Comparison of ENCODE assay signal across 2 cellular contexts in the genomic region with DNA sequence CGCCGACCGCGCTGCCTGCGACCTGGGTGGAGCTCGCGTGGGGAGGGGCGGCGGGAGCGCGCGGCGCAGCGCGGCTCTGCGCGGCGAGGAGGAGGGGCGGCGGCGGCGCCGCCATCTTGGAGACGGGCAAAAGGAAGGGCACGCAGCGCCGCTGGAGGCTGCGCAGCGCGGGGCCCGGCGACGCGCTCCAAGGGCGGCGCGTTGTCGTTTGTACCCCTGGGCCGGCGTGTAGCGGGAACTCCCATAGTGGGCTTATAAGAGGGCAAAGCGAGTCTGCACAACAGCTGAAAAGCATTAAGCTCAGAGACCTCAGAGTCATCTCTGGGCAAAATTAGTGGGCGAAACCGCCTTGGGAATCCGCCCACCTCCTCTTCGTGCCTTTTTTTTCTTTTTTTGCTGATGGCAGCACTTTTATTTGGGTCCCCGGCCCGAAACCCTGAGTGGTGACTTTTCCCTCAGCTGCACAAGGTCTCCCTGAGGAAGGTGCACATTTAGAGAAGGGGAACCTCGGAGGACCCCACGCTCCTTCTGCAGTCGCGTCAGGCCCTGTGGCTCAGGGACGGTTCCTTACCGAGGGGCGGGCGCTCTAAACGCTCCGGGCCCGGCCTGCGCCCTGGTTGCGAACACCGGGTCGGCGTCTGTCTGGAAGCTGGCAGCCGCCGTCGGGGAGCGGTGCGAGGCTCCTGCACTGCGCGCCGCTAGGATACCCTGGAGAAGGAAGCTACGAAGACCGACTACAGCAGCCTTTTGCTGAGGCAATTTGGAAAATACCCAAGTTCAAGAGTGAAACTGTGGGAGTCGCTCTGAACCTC.
TF ChIP-seq lines count a peak whose summit lies in the region.

No MANE protein-coding gene starts in this region.

TF ChIP-seq in A549, 52 proteins besides CTCF, POLR2A, EP300 and RAD21 (continued from another document):
- TF ChIP-seq MAX (IDR thresholded peaks at IDR 0.05) (peak; percentile 88), RFX5 (IDR thresholded peaks at IDR 0.05) (0 out of 2 replicates have a peak, but pooled peaks have one; percentile 50), HOXB5 (CRISPR knock-in tag; IDR thresholded peaks at IDR 0.05) (peak; percentile 39; the same call in 1 of the 2 replicates), PBX3 (IDR thresholded peaks at IDR 0.05) (peak; percentile 30; the same call in 1 of the 2 replicates), HEYL (CRISPR knock-in tag; IDR thresholded peaks at IDR 0.05) (no peak)
- TF ChIP-seq, protein P1, sequence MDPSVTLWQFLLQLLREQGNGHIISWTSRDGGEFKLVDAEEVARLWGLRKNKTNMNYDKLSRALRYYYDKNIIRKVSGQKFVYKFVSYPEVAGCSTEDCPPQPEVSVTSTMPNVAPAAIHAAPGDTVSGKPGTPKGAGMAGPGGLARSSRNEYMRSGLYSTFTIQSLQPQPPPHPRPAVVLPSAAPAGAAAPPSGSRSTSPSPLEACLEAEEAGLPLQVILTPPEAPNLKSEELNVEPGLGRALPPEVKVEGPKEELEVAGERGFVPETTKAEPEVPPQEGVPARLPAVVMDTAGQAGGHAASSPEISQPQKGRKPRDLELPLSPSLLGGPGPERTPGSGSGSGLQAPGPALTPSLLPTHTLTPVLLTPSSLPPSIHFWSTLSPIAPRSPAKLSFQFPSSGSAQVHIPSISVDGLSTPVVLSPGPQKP (IDR thresholded peaks at IDR 0.05; ENCODE audit: low read depth, low read length) = no peak

TF ChIP-seq in WTC11, 78 proteins besides CTCF, POLR2A, EP300 and RAD21 (continued from another document):
- TF ChIP-seq, protein P2, sequence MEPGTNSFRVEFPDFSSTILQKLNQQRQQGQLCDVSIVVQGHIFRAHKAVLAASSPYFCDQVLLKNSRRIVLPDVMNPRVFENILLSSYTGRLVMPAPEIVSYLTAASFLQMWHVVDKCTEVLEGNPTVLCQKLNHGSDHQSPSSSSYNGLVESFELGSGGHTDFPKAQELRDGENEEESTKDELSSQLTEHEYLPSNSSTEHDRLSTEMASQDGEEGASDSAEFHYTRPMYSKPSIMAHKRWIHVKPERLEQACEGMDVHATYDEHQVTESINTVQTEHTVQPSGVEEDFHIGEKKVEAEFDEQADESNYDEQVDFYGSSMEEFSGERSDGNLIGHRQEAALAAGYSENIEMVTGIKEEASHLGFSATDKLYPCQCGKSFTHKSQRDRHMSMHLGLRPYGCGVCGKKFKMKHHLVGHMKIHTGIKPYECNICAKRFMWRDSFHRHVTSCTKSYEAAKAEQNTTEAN (CRISPR knock-in tag; IDR thresholded peaks at IDR 0.05) = no peak
- TF ChIP-seq ZNF281 (CRISPR knock-in tag; IDR thresholded peaks at IDR 0.05) (0 out of 2 replicates have a peak, but pooled peaks have one; percentile 16), MAX (CRISPR knock-in tag; IDR thresholded peaks at IDR 0.05) (peak; percentile 47; the same call in 1 of the 2 replicates), ETV6 (CRISPR knock-in tag; IDR thresholded peaks at IDR 0.05) (0 out of 2 replicates have a peak, but pooled peaks have one; percentile 52), CREB1 (CRISPR knock-in tag; IDR thresholded peaks at IDR 0.05) (0 out of 2 replicates have a peak, but pooled peaks have one; percentile 64), ZMAT4 (CRISPR knock-in tag; IDR thresholded peaks at IDR 0.05) (no peak), CBFB (CRISPR knock-in tag; IDR thresholded peaks at IDR 0.05; ENCODE audit: low read depth) (peak; percentile 2; the same call in 1 of the 2 replicates), ARID4B (CRISPR knock-in tag; IDR thresholded peaks at IDR 0.05; ENCODE audit: borderline replicate concordance) (0 out of 2 replicates have a peak, but pooled peaks have one; percentile 28), CREM (CRISPR knock-in tag; IDR thresholded peaks at IDR 0.05) (peak; percentile 74), FOXK1 (CRISPR knock-in tag; IDR thresholded peaks at IDR 0.05) (peak; percentile 35), KAT7 (CRISPR knock-in tag; IDR thresholded peaks at IDR 0.05; ENCODE audit: borderline replicate concordance) (peak; percentile 35; the same call in 1 of the 2 replicates), HMGA2 (CRISPR knock-in tag; IDR thresholded peaks at IDR 0.05) (no peak), TP53 (CRISPR knock-in tag; IDR thresholded peaks at IDR 0.05) (no peak), ZSCAN18 (CRISPR knock-in tag; IDR thresholded peaks at IDR 0.05) (no peak), FOXP1 (CRISPR knock-in tag; IDR thresholded peaks at IDR 0.05; ENCODE audit: borderline replicate concordance) (peak; percentile 5; the same call in 1 of the 2 replicates), ZNF423 (CRISPR knock-in tag; IDR thresholded peaks at IDR 0.05) (peak; percentile 50; the same call in 1 of the 2 replicates), NR3C1 (CRISPR knock-in tag; conservative IDR thresholded peaks at IDR 0.05; ENCODE audit: low read depth) (no peak), SP1 (CRISPR knock-in tag; conservative IDR thresholded peaks at IDR 0.05) (peak; percentile 81)
- TF ChIP-seq, protein P3, sequence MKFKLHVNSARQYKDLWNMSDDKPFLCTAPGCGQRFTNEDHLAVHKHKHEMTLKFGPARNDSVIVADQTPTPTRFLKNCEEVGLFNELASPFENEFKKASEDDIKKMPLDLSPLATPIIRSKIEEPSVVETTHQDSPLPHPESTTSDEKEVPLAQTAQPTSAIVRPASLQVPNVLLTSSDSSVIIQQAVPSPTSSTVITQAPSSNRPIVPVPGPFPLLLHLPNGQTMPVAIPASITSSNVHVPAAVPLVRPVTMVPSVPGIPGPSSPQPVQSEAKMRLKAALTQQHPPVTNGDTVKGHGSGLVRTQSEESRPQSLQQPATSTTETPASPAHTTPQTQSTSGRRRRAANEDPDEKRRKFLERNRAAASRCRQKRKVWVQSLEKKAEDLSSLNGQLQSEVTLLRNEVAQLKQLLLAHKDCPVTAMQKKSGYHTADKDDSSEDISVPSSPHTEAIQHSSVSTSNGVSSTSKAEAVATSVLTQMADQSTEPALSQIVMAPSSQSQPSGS (CRISPR knock-in tag; IDR thresholded peaks at IDR 0.05; ENCODE audit: borderline replicate concordance, low read depth) = no peak
- TF ChIP-seq, protein P4, sequence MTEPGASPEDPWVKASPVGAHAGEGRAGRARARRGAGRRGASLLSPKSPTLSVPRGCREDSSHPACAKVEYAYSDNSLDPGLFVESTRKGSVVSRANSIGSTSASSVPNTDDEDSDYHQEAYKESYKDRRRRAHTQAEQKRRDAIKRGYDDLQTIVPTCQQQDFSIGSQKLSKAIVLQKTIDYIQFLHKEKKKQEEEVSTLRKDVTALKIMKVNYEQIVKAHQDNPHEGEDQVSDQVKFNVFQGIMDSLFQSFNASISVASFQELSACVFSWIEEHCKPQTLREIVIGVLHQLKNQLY (CRISPR knock-in tag; IDR thresholded peaks at IDR 0.05) = no peak
- TF ChIP-seq, protein P5, sequence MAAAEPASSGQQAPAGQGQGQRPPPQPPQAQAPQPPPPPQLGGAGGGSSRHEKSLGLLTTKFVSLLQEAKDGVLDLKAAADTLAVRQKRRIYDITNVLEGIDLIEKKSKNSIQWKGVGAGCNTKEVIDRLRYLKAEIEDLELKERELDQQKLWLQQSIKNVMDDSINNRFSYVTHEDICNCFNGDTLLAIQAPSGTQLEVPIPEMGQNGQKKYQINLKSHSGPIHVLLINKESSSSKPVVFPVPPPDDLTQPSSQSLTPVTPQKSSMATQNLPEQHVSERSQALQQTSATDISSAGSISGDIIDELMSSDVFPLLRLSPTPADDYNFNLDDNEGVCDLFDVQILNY (CRISPR knock-in tag; IDR thresholded peaks at IDR 0.05) = peak; percentile 97
- TF ChIP-seq, protein P6, sequence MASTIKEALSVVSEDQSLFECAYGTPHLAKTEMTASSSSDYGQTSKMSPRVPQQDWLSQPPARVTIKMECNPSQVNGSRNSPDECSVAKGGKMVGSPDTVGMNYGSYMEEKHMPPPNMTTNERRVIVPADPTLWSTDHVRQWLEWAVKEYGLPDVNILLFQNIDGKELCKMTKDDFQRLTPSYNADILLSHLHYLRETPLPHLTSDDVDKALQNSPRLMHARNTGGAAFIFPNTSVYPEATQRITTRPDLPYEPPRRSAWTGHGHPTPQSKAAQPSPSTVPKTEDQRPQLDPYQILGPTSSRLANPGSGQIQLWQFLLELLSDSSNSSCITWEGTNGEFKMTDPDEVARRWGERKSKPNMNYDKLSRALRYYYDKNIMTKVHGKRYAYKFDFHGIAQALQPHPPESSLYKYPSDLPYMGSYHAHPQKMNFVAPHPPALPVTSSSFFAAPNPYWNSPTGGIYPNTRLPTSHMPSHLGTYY (CRISPR knock-in tag; IDR thresholded peaks at IDR 0.05) = no peak
TF ChIP-seq in WTC11: peak in this region for 17.
